1 cellular context compared by ENCODE assay signal in genomic region chr3:98798820-98799219, GRCh38.
TF ChIP-seq lines count a peak whose summit lies in the region.

No MANE protein-coding gene starts in this region.

TF ChIP-seq in GM12878, 131 proteins besides CTCF, POLR2A, EP300 and RAD21 (continued from another document):
- no peak for TF ChIP-seq FOS (IDR thresholded peaks at IDR 0.05; ENCODE audit: borderline replicate concordance, extremely low read depth, insufficient read length)
